ENCODE assay signal across 8 cellular contexts in genomic region chr1:6438047-6438525, GRCh38. TPM values are rescaled to one million over a fixed set of nuclear protein-coding genes. Genes with fewer than 3 reads are reported as not detected.
DNase-seq lines count a peak whose midpoint lies in the region; ATAC-seq and TF ChIP-seq lines count a peak whose summit lies in the region.

No MANE protein-coding gene starts in this region.

- H4K20me1 ChIP-seq in GM23248 (ENCODE audit: insufficient read depth), result no peaks in the 10 kb centered on the region

- H3K9me3 ChIP-seq in BE2C (no peaks in the 10 kb centered on the region), GM23248 (ENCODE audit: low read depth) (no peaks in the 10 kb centered on the region), lung (ENCODE audit: control insufficient read depth in 2 of 2, insufficient read depth in 1 of 2, low read length in 1 of 2) (no peaks in the 10 kb centered on the region)

- no peak overlapping the region for H3K27ac Mint-ChIP-seq in activated CD4-positive, alpha-beta T cell treated with anti-CD3 and anti-CD28 coated beads for 36 hours
- H3K27ac Mint-ChIP-seq in chondrocyte (ENCODE audit: unreplicated experiment), result no peak overlapping the region

- H2AFZ ChIP-seq in GM23248, result no peak overlapping the region

- peaks cover 2% of the 10 kb centered on the region for H3K4me1 Mint-ChIP-seq in activated CD4-positive, alpha-beta T cell treated with anti-CD3 and anti-CD28 coated beads for 36 hours
- peaks cover 11% of the 10 kb centered on the region for H3K4me1 Mint-ChIP-seq in chondrocyte (ENCODE audit: low read depth)

- H3K4me2 ChIP-seq in GM23248 (ENCODE audit: unreplicated experiment), result no peak overlapping the region

- H3K9ac ChIP-seq in GM23248, result no peak overlapping the region

- in situ Hi-C loops in GM23248 (cut with MboI), result no loop called here

- H3K36me3 ChIP-seq in BE2C (no peaks in the 10 kb centered on the region), GM23248 (ENCODE audit: low read depth) (no peaks in the 10 kb centered on the region), lung (ENCODE audit: control insufficient read depth in 2 of 2, insufficient read depth in 2 of 2, low read length in 2 of 2) (no peaks in the 10 kb centered on the region)

- H3K27ac ChIP-seq in GM23248 (no peak overlapping the region), lung (ENCODE audit: low read depth in 1 of 2, low read length in 1 of 2) (no peak overlapping the region)

- H3K79me2 ChIP-seq in GM23248 (ENCODE audit: insufficient read depth), result no peaks in the 10 kb centered on the region

- no peaks in the 10 kb centered on the region for H3K4me1 ChIP-seq in BE2C
- H3K4me1 ChIP-seq in GM23248 (ENCODE audit: insufficient read depth), result no peaks in the 10 kb centered on the region
- H3K4me1 ChIP-seq in lung (ENCODE audit: control insufficient read depth in 2 of 2, insufficient read depth in 2 of 2, low read length in 2 of 2), result no peaks in the 10 kb centered on the region

- H3K36me3 Mint-ChIP-seq in activated CD4-positive, alpha-beta T cell treated with anti-CD3 and anti-CD28 coated beads for 36 hours (ENCODE audit: low read depth), result no peaks in the 10 kb centered on the region
- H3K36me3 Mint-ChIP-seq in chondrocyte (ENCODE audit: low read depth), result no peaks in the 10 kb centered on the region

- POLR2A ChIA-PET in activated CD4-positive, alpha-beta T cell treated with anti-CD3 and anti-CD28 coated beads for 36 hours (lab: Charles Lee), result no interaction called here

- peak; percentile 72 for ATAC-seq in activated CD4-positive, alpha-beta T cell treated with anti-CD3 and anti-CD28 coated beads for 36 hours
- ATAC-seq in lung (ENCODE audit: insufficient read depth, low FRiP score) (peak; percentile 75), HG02588 (IDR thresholded peaks at IDR 0.05; ENCODE audit: unreplicated experiment) (no peak)

- H3K27me3 ChIP-seq in BE2C, result no peaks in the 10 kb centered on the region
- peaks cover 13% of the 10 kb centered on the region for H3K27me3 ChIP-seq in GM23248 (replicated peaks; ENCODE audit: insufficient read depth)
- peaks cover 6% of the 10 kb centered on the region for H3K27me3 ChIP-seq in lung (ENCODE audit: control insufficient read depth, insufficient read depth)

- no peak overlapping the region for H3K4me3 ChIP-seq in BE2C (ENCODE audit: low read depth, low read length)
- no peak overlapping the region for H3K4me3 ChIP-seq in GM23248
- H3K4me3 ChIP-seq in lung, result no peak overlapping the region

- no peaks in the 10 kb centered on the region for H3F3A ChIP-seq in GM23248 (ENCODE audit: insufficient read depth)

- intact Hi-C loops in activated CD4-positive, alpha-beta T cell treated with anti-CD3 and anti-CD28 coated beads for 36 hours (cut with DNase I, micrococcal nuclease), result loop anchor here (1.0 to 5.0 kb wide), 3 partner anchors 13 to 191 kb away; partner anchors contain the start of gene ESPN (in 1 of the 2)

- CTCF ChIA-PET in activated CD4-positive, alpha-beta T cell treated with anti-CD3 and anti-CD28 coated beads for 36 hours (lab: Charles Lee), result interaction anchor here (0.6 to 4.5 kb wide), 22 partner anchors 8 to 190 kb away, joined by 3 to 55 read pairs (median 6); partner anchors contain the start of genes HES2 and PLEKHG5

- peaks cover 16% of the 10 kb centered on the region for H3K27me3 Mint-ChIP-seq in activated CD4-positive, alpha-beta T cell treated with anti-CD3 and anti-CD28 coated beads for 36 hours
- H3K27me3 Mint-ChIP-seq in chondrocyte (ENCODE audit: low read depth), result peaks cover 26% of the 10 kb centered on the region

- 0% methylated on average over 4 to 5 of the region's 5 CpGs for WGBS in GM23248 (ENCODE audit: low coverage in 1 of 2, low lambda C conversion rate in 2 of 2, missing lambda C conversion rate in 2 of 2), 2 experiments
- 8 to 18% methylated on average over 5 of the region's 5 CpGs for WGBS in lung, 2 donors

- no peaks in the 10 kb centered on the region for H3K9me2 ChIP-seq in GM23248 (ENCODE audit: insufficient read depth)

- no peak overlapping the region for H3K4me3 Mint-ChIP-seq in activated CD4-positive, alpha-beta T cell treated with anti-CD3 and anti-CD28 coated beads for 36 hours
- H3K4me3 Mint-ChIP-seq in chondrocyte (ENCODE audit: unreplicated experiment), result no peak overlapping the region

- DNase-seq in BE2C, result peak; percentile 60
- DNase-seq in GM23248, result peak; percentile 53
- peak; percentile 42 for DNase-seq in NCI-H2227 treated with DMSO at 0.1 percent for 48 hours (lab: John Stamatoyannopoulos, UW)
- DNase-seq in activated CD4-positive, alpha-beta T cell treated with anti-CD3 and anti-CD28 coated beads for 36 hours, result peak; percentile 85
- DNase-seq in chondrocyte (ENCODE audit: low spot score), result peak; percentile 87
- DNase-seq in lung (ENCODE audit: low spot score), result peak; percentile 65
- DNase-seq in stimulated activated CD8-positive, alpha-beta memory T cell treated with anti-CD3 and anti-CD28 coated beads, Interleukin-2, amount 100 ng/mL, for 1 hour (ENCODE audit: low read depth in 2 of 2), result peak; percentile 36 to 46

- TF ChIP-seq CTCF in BE2C (IDR thresholded peaks at IDR 0.05; ENCODE audit: low read depth, low read length) (peak; percentile 75), chondrocyte (IDR thresholded peaks at IDR 0.05) (peak; percentile 90), lung (IDR thresholded peaks at IDR 0.05; ENCODE audit: control extremely low read depth, extremely low read depth) (peak; percentile 66)

- H3K9me3 Mint-ChIP-seq in activated CD4-positive, alpha-beta T cell treated with anti-CD3 and anti-CD28 coated beads for 36 hours (ENCODE audit: low read depth), result no peaks in the 10 kb centered on the region
- H3K9me3 Mint-ChIP-seq in chondrocyte (ENCODE audit: low read depth), result no peaks in the 10 kb centered on the region

RNA-seq across cellular contexts. Expression of gene ESPN, which starts 13.5 kb away (rescaled TPM):
- not detected for polyA plus RNA-seq in BE2C (2012; ENCODE audit: insufficient read depth, insufficient read length, low read depth)
- total RNA-seq in GM23248 (2014; rRNA removed; shearing (Covaris generic)), result not detected in 2 replicates
- polyA plus RNA-seq in GM23248 (2016; fragmentation: Nextera tagmentation; extraction: Ambion mirVana) (not detected in 2 replicates), lung (1 to 10 TPM; 2.1 to 3.6 TPM)
- total RNA-seq in activated CD4-positive, alpha-beta T cell treated with anti-CD3 and anti-CD28 coated beads for 36 hours, result under 1 TPM; 0.14 to 0.55 TPM
- total RNA-seq in chondrocyte (0.57 to 2.5 TPM (median 2.1 TPM) in 3 replicates), lung (10 to 100 TPM; 11.2 to 20.8 TPM)

RNA-seq across cellular contexts. Expression of gene HES2, which starts 18.4 kb away (rescaled TPM):
- polyA plus RNA-seq in BE2C (2012; ENCODE audit: insufficient read depth, insufficient read length, low read depth), result not detected
- total RNA-seq in GM23248 (2014; rRNA removed; shearing (Covaris generic)), result not detected in 2 replicates
- polyA plus RNA-seq in GM23248 (2016; fragmentation: Nextera tagmentation; extraction: Ambion mirVana) (not detected in 2 replicates), lung (1 to 10 TPM in 1 of 2 donors, under 1 TPM in 1; 0.86 to 4.5 TPM)
- under 1 TPM in 1 of 2 experiments, not detected in 1; 0.05 TPM for total RNA-seq in activated CD4-positive, alpha-beta T cell treated with anti-CD3 and anti-CD28 coated beads for 36 hours
- total RNA-seq in chondrocyte (0.15 to 0.36 TPM in 2 of 3 replicates, not detected in the other), lung (1 to 10 TPM in 1 of 2 donors, under 1 TPM in 1; 0.26 to 5.0 TPM)

RNA-seq across cellular contexts. Expression of gene TNFRSF25, which starts 27.9 kb away (rescaled TPM):
- polyA plus RNA-seq in BE2C (2012; ENCODE audit: insufficient read depth, insufficient read length, low read depth), result 6.8 TPM
- 5.6 and 12.1 TPM in 2 replicates for total RNA-seq in GM23248 (2014; rRNA removed; shearing (Covaris generic))
- polyA plus RNA-seq in GM23248 (2016; fragmentation: Nextera tagmentation; extraction: Ambion mirVana) (2.5 and 3.1 TPM in 2 replicates), lung (10 to 100 TPM in 1 of 2 donors, 1 to 10 TPM in 1; 4.9 to 12.3 TPM)
- 10 to 100 TPM; 57.3 to 66.7 TPM for total RNA-seq in activated CD4-positive, alpha-beta T cell treated with anti-CD3 and anti-CD28 coated beads for 36 hours
- total RNA-seq in chondrocyte (20.1 to 32.4 TPM (median 21.4 TPM) in 3 replicates), lung (10 to 100 TPM; 11.2 to 19.8 TPM)

RNA-seq across cellular contexts. Expression of gene ACOT7, which starts 44.5 kb away (rescaled TPM):
- polyA plus RNA-seq in BE2C (2012; ENCODE audit: insufficient read depth, insufficient read length, low read depth), result 143 TPM
- total RNA-seq in GM23248 (2014; rRNA removed; shearing (Covaris generic)), result 20.0 and 25.7 TPM in 2 replicates
- polyA plus RNA-seq in GM23248 (2016; fragmentation: Nextera tagmentation; extraction: Ambion mirVana) (74.7 and 79.2 TPM in 2 replicates), lung (10 to 100 TPM; 17.9 to 28.3 TPM)
- 10 to 100 TPM; 93.8 to 99.2 TPM for total RNA-seq in activated CD4-positive, alpha-beta T cell treated with anti-CD3 and anti-CD28 coated beads for 36 hours
- total RNA-seq in chondrocyte (43.9 to 48.1 TPM (median 44.0 TPM) in 3 replicates), lung (10 to 100 TPM in 1 of 2 donors, 1 to 10 TPM in 1; 8.8 to 37.4 TPM)

RNA-seq across cellular contexts. Expression of gene PLEKHG5, which starts 53.4 kb away (rescaled TPM):
- 14.3 TPM for polyA plus RNA-seq in BE2C (2012; ENCODE audit: insufficient read depth, insufficient read length, low read depth)
- total RNA-seq in GM23248 (2014; rRNA removed; shearing (Covaris generic)), result 7.0 and 7.6 TPM in 2 replicates
- 2.0 and 2.8 TPM in 2 replicates for polyA plus RNA-seq in GM23248 (2016; fragmentation: Nextera tagmentation; extraction: Ambion mirVana)
- total RNA-seq in activated CD4-positive, alpha-beta T cell treated with anti-CD3 and anti-CD28 coated beads for 36 hours, result 1 to 10 TPM in 1 of 2 experiments, under 1 TPM in 1; 0.76 to 1.1 TPM
- 32.4 to 50.5 TPM (median 33.6 TPM) in 3 replicates for total RNA-seq in chondrocyte
- total RNA-seq in lung, result 10 to 100 TPM; 11.2 to 22.9 TPM
- 1 to 10 TPM; 3.4 to 8.7 TPM for polyA plus RNA-seq in lung
